9 cellular contexts compared by ENCODE assay signal in genomic region chr12:40192704-40193255, GRCh38. TPM values are rescaled to one million over a fixed set of nuclear protein-coding genes. Genes with fewer than 3 reads are reported as not detected.
DNase-seq lines count a peak whose midpoint lies in the region; ATAC-seq and TF ChIP-seq lines count a peak whose summit lies in the region.
"Had no signal": no experiment of that assay in that cellular context is flagged by ENCODE, and none has a peak within 500 bp of the region (broad histone marks: within the 10 kb centered on the region; RNA-seq: fewer than 3 reads in every experiment).

No MANE protein-coding gene starts in this region.

- H3K9me3 ChIP-seq in endodermal cell (ENCODE audit: control insufficient read depth, low read length) = peaks cover 42% of the 10 kb centered on the region

- H3K27ac Mint-ChIP-seq in activated naive CD4-positive, alpha-beta T cell treated with anti-CD3 and anti-CD28 coated beads, Interleukin-2, amount 10 ng/mL, durations not matched to agents 7 days and 5 days = peak overlapping the region; percentile 47
- no peak overlapping the region for H3K27ac Mint-ChIP-seq in stimulated activated naive CD8-positive, alpha-beta T cell treated with anti-CD3 and anti-CD28 coated beads, Interleukin-15, amount 100 ng/mL, for 72 hours
- H3K27ac Mint-ChIP-seq in endodermal cell = no peak overlapping the region
- H3K27ac Mint-ChIP-seq: activated naive CD4-positive, alpha-beta T cell treated with anti-CD3 and anti-CD28 coated beads, Interleukin-2, amount 50 U/mL, for 24 hours had no signal

- peaks cover 2% of the 10 kb centered on the region for H3K4me1 ChIP-seq in endodermal cell (ENCODE audit: control insufficient read depth, insufficient read depth, low read length)

- ATAC-seq in HG02884 (IDR thresholded peaks at IDR 0.05; ENCODE audit: unreplicated experiment) = peak; percentile 95
- peak; percentile 86 for ATAC-seq in stimulated activated naive CD8-positive, alpha-beta T cell treated with anti-CD3 and anti-CD28 coated beads, Interleukin-15, amount 100 ng/mL, for 72 hours

- peaks cover 10% of the 10 kb centered on the region for H3K4me1 Mint-ChIP-seq in activated naive CD4-positive, alpha-beta T cell treated with anti-CD3 and anti-CD28 coated beads, Interleukin-2, amount 10 ng/mL, durations not matched to agents 7 days and 5 days
- peaks cover 8% of the 10 kb centered on the region for H3K4me1 Mint-ChIP-seq in stimulated activated naive CD8-positive, alpha-beta T cell treated with anti-CD3 and anti-CD28 coated beads, Interleukin-15, amount 100 ng/mL, for 72 hours
- peaks cover 30% of the 10 kb centered on the region for H3K4me1 Mint-ChIP-seq in endodermal cell
- H3K4me1 Mint-ChIP-seq: activated naive CD4-positive, alpha-beta T cell treated with anti-CD3 and anti-CD28 coated beads, Interleukin-2, amount 50 U/mL, for 24 hours had no signal

- no peak overlapping the region for H3K27ac ChIP-seq in endodermal cell (ENCODE audit: low read depth, low read length)

- DNase-seq in activated naive CD4-positive, alpha-beta T cell treated with anti-CD3 and anti-CD28 coated beads, Interleukin-2, amount 10 ng/mL, durations not matched to agents 7 days and 5 days = peak; percentile 36
- DNase-seq in activated naive CD4-positive, alpha-beta T cell treated with anti-CD3 and anti-CD28 coated beads, Interleukin-2, amount 50 U/mL, for 16 hours = no peak
- DNase-seq in NOMO-1 treated with dmso at 0.1 percent for 144 hours (lab: John Stamatoyannopoulos, UW; ENCODE audit: unreplicated experiment) (peak; percentile 67), DMS114 treated with DMSO at 0.1 percent for 48 hours (lab: John Stamatoyannopoulos, UW; ENCODE audit: unreplicated experiment) (no peak), endodermal cell (no peak)
- DNase-seq in stimulated activated naive CD8-positive, alpha-beta T cell treated with anti-CD3 and anti-CD28 coated beads, Interleukin-15, amount 100 ng/mL, for 72 hours = peak in 1 of 2 donors; percentile 21
- DNase-seq in activated CD4-positive, CD25-positive, alpha-beta regulatory T cell treated with anti-CD3 and anti-CD28 coated beads, Interleukin-2, amount 50 U/mL, for 72 hours = no peak

- TF ChIP-seq CTCF in endodermal cell (conservative IDR thresholded peaks at IDR 0.05) = no peak

- H3K27me3 ChIP-seq in endodermal cell (ENCODE audit: control insufficient read depth, insufficient read depth, low read length, poor library complexity, severe bottlenecking) = no peaks in the 10 kb centered on the region

- H3K36me3 Mint-ChIP-seq in activated naive CD4-positive, alpha-beta T cell treated with anti-CD3 and anti-CD28 coated beads, Interleukin-2, amount 10 ng/mL, durations not matched to agents 7 days and 5 days = no peaks in the 10 kb centered on the region
- H3K36me3 Mint-ChIP-seq in endodermal cell (ENCODE audit: low read depth) = no peaks in the 10 kb centered on the region
- H3K36me3 Mint-ChIP-seq: activated naive CD4-positive, alpha-beta T cell treated with anti-CD3 and anti-CD28 coated beads, Interleukin-2, amount 50 U/mL, for 24 hours had no signal

- no peak overlapping the region for H3K4me3 Mint-ChIP-seq in activated naive CD4-positive, alpha-beta T cell treated with anti-CD3 and anti-CD28 coated beads, Interleukin-2, amount 10 ng/mL, durations not matched to agents 7 days and 5 days
- H3K4me3 Mint-ChIP-seq in stimulated activated naive CD8-positive, alpha-beta T cell treated with anti-CD3 and anti-CD28 coated beads, Interleukin-15, amount 100 ng/mL, for 72 hours = no peak overlapping the region
- H3K4me3 Mint-ChIP-seq in endodermal cell = no peak overlapping the region
- H3K4me3 Mint-ChIP-seq: activated naive CD4-positive, alpha-beta T cell treated with anti-CD3 and anti-CD28 coated beads, Interleukin-2, amount 50 U/mL, for 24 hours had no signal

- WGBS in endodermal cell (ENCODE audit: insufficient coverage in 1 of 2, insufficient read length in 1 of 2), 2 experiments = 90 to 97% methylated on average over 2 to 6 of the region's 6 CpGs

- no peaks in the 10 kb centered on the region for H3K36me3 ChIP-seq in endodermal cell (ENCODE audit: control insufficient read depth, insufficient read depth, low read length)

- H3K9ac ChIP-seq in endodermal cell (ENCODE audit: extremely low read depth, low read length, poor library complexity, severe bottlenecking) = no peak overlapping the region

- CTCF ChIA-PET in activated naive CD4-positive, alpha-beta T cell treated with anti-CD3 and anti-CD28 coated beads, Interleukin-2, amount 10 ng/mL, durations not matched to agents 7 days and 5 days (lab: Charles Lee) = no interaction called here

- H3K9me3 Mint-ChIP-seq in activated naive CD4-positive, alpha-beta T cell treated with anti-CD3 and anti-CD28 coated beads, Interleukin-2, amount 10 ng/mL, durations not matched to agents 7 days and 5 days = peaks cover 2% of the 10 kb centered on the region
- no peaks in the 10 kb centered on the region for H3K9me3 Mint-ChIP-seq in stimulated activated naive CD8-positive, alpha-beta T cell treated with anti-CD3 and anti-CD28 coated beads, Interleukin-15, amount 100 ng/mL, for 72 hours
- peaks cover 23% of the 10 kb centered on the region for H3K9me3 Mint-ChIP-seq in endodermal cell
- H3K9me3 Mint-ChIP-seq: activated naive CD4-positive, alpha-beta T cell treated with anti-CD3 and anti-CD28 coated beads, Interleukin-2, amount 50 U/mL, for 24 hours had no signal

- H3K4me3 ChIP-seq in endodermal cell (ENCODE audit: low read length) = no peak overlapping the region

- no peaks in the 10 kb centered on the region for H3K27me3 Mint-ChIP-seq in activated naive CD4-positive, alpha-beta T cell treated with anti-CD3 and anti-CD28 coated beads, Interleukin-2, amount 10 ng/mL, durations not matched to agents 7 days and 5 days
- H3K27me3 Mint-ChIP-seq in stimulated activated naive CD8-positive, alpha-beta T cell treated with anti-CD3 and anti-CD28 coated beads, Interleukin-15, amount 100 ng/mL, for 72 hours = no peaks in the 10 kb centered on the region
- no peaks in the 10 kb centered on the region for H3K27me3 Mint-ChIP-seq in endodermal cell (ENCODE audit: insufficient read depth)

RNA-seq across cellular contexts. Expression of gene LRRK2, which starts 32.0 kb away (rescaled TPM):
- 1 to 10 TPM; 1.2 to 1.9 TPM for total RNA-seq in endodermal cell
- 0.61 TPM for polyA plus RNA-seq in endodermal cell (2013, experiment 1 of 2)
- 0.95 TPM for polyA plus RNA-seq in endodermal cell (2013, experiment 2 of 2)

Comparison
In these comparisons a context has a peak if more than half of its experiments do, and no peak if none do; other contexts are left out.
1. DNase-seq: peak in activated naive CD4-positive, alpha-beta T cell treated with anti-CD3 and anti-CD28 coated beads, Interleukin-2, amount 10 ng/mL, durations not matched to agents 7 days and 5 days (single experiment) and NOMO-1 treated with dmso at 0.1 percent for 144 hours (single experiment); none in activated naive CD4-positive, alpha-beta T cell treated with anti-CD3 and anti-CD28 coated beads, Interleukin-2, amount 50 U/mL, for 16 hours (single experiment), activated CD4-positive, CD25-positive, alpha-beta regulatory T cell treated with anti-CD3 and anti-CD28 coated beads, Interleukin-2, amount 50 U/mL, for 72 hours (single experiment), DMS114 treated with DMSO at 0.1 percent for 48 hours (single experiment) and endodermal cell (single experiment).